In genomic region chr6:42084889-42085288, GRCh38 we compare ENCODE assay signal across 17 cellular contexts.
A peak's percentile ranks its signal among the peaks of the same experiment; 100 is the strongest.
DNase-seq lines count a peak whose midpoint lies in the region; ATAC-seq and TF ChIP-seq lines count a peak whose summit lies in the region.
"Had no signal": no experiment of that assay in that cellular context is flagged by ENCODE, and none has a peak within 500 bp of the region (broad histone marks: within the 10 kb centered on the region; RNA-seq: fewer than 3 reads in every experiment).

No MANE protein-coding gene starts in this region.

- TF ChIP-seq EP300 in Ishikawa (IDR thresholded peaks at IDR 0.05; ENCODE audit: borderline replicate concordance) = no peak

- peak; percentile 22 for TF ChIP-seq CTCF in cardiac fibroblast (IDR thresholded peaks at IDR 0.05; ENCODE audit: low read depth, low read length)
- TF ChIP-seq CTCF in retinal pigment epithelial cell (conservative IDR thresholded peaks at IDR 0.05; ENCODE audit: low read depth, low read length) = peak; percentile 46

- ATAC-seq in GM19395 (IDR thresholded peaks at IDR 0.05; ENCODE audit: unreplicated experiment) = no peak
- ATAC-seq: activated T-cell treated with anti-CD3 and anti-CD28 coated beads, Interleukin-2, amount 50 U/mL, for 4 hours; body of pancreas; stimulated activated naive CD8-positive, alpha-beta T cell treated with anti-CD3 and anti-CD28 coated beads, Interleukin-15, Interleukin-2, amounts not matched to agents 100 U/mL and 50 U/mL, for 24 hours; T-cell had no signal

- TF ChIP-seq RAD21 in Ishikawa (IDR thresholded peaks at IDR 0.05; ENCODE audit: low read depth) = peak; percentile 50

- DNase-seq in NCI-H1694 treated with DMSO at 0.1 percent for 48 hours (lab: John Stamatoyannopoulos, UW) (peak; percentile 0), NCI-H1694 (lab: John Stamatoyannopoulos, UW) (no peak), cardiac fibroblast (ENCODE audit: low read depth in 2 of 2) (peak in 1 of 2 donors; percentile 24), retinal pigment epithelial cell (ENCODE audit: low read depth) (no peak), NCI-H2029 treated with DMSO at 0.1 percent for 48 hours (lab: John Stamatoyannopoulos, UW) (no peak), NCI-H1436 (lab: John Stamatoyannopoulos, UW) (no peak)
- DNase-seq: activated CD4-positive, alpha-beta memory T cell treated with anti-CD3 and anti-CD28 coated beads, Interleukin-2, amount 10 ng/mL, durations not matched to agents 7 days and 5 days; activated T-cell treated with anti-CD3 and anti-CD28 coated beads, Interleukin-2, amount 50 U/mL, for 4 hours; body of pancreas; NCI-H1048; NCI-H2171; NCI-H774; stimulated activated CD4-positive, alpha-beta T cell treated with anti-CD3 and anti-CD28 coated beads, Interleukin-15, amount 100 ng/mL, for 24 hours; stimulated activated naive CD8-positive, alpha-beta T cell treated with anti-CD3 and anti-CD28 coated beads, Interleukin-15, Interleukin-2, amounts not matched to agents 100 U/mL and 50 U/mL, for 24 hours; T-cell had no signal

- H3K4me3 ChIP-seq in cardiac fibroblast (replicated peaks in 1 of 2; ENCODE audit: low read depth in 2 of 2, low read length in 2 of 2) (no peak overlapping the region), retinal pigment epithelial cell (ENCODE audit: low read length) (no peak overlapping the region)
- H3K4me3 ChIP-seq: body of pancreas had no signal

TF ChIP-seq in Ishikawa, 13 proteins besides CTCF, POLR2A, EP300 and RAD21:
- TF ChIP-seq TEAD4 (IDR thresholded peaks at IDR 0.05) (no peak), FOXM1 (IDR thresholded peaks at IDR 0.05; ENCODE audit: borderline replicate concordance, low read depth) (no peak), YY1 (IDR thresholded peaks at IDR 0.05; ENCODE audit: low read depth) (no peak), ZBTB7A (IDR thresholded peaks at IDR 0.05; ENCODE audit: low read depth) (no peak), TAF1 (IDR thresholded peaks at IDR 0.05; ENCODE audit: low read depth) (no peak), NFIC (IDR thresholded peaks at IDR 0.05) (no peak), USF1 (IDR thresholded peaks at IDR 0.05) (no peak), EGR1 (IDR thresholded peaks at IDR 0.05) (no peak)
